Comparison of ENCODE assay signal across 21 cellular contexts in the genomic region with DNA sequence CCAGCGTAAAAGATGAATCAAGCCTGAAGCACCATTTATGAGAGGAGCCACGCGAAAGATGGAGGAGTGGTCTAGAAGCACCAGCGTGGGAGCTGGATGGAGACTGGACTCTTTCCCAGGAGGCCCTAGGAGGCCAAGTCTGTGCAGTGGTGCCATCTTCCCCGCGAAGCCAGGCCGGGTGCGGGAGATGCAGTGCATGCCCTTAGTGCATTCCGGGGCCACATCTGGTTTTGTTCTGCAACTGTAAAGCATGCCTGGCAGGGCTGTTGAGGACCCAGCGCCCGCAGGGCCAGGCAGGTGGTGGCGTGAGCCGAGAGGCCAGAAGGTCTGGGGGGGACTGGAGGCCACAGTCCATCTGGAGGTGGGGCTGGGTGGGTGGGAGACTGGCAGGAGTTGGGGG.
"Had no signal": no experiment of that assay in that cellular context is flagged by ENCODE, and none has a peak within 500 bp of the region (broad histone marks: within the 10 kb centered on the region; RNA-seq: fewer than 3 reads in every experiment).

No MANE protein-coding gene starts in this region.

- H3K27me3 ChIP-seq: thyroid gland, upper lobe of left lung, vagina had no signal

- H3K4me3 Mint-ChIP-seq: immature natural killer cell, nephron progenitor cell had no signal

- H3K36me3 Mint-ChIP-seq: immature natural killer cell had no signal

- H3K9me3 Mint-ChIP-seq: immature natural killer cell had no signal

- H3K27ac ChIP-seq: epithelial cell of prostate, esophagus squamous epithelium, gastroesophageal sphincter, parathyroid adenoma, psoas muscle, thyroid gland, upper lobe of left lung, vagina had no signal

- H3K4me1 Mint-ChIP-seq: immature natural killer cell had no signal

- H3K9me3 ChIP-seq: esophagus squamous epithelium, gastroesophageal sphincter, psoas muscle, thyroid gland, upper lobe of left lung, vagina had no signal

- DNase-seq: central memory CD4-positive, alpha-beta T cell; effector memory CD4-positive, alpha-beta T cell; esophagus squamous epithelium; foreskin fibroblast; immature natural killer cell; left colon; mesenchymal stem cell; midbrain; nephron progenitor cell; retina; small intestine; stimulated activated CD4-positive, alpha-beta T cell treated with anti-CD3 and anti-CD28 coated beads, Interleukin-2, amount 100 ng/mL, for 48 hours; stimulated activated naive CD4-positive, alpha-beta T cell treated with Interleukin-2 at 50 U/mL for 16 hours; thyroid gland had no signal

- H3K4me1 ChIP-seq: esophagus squamous epithelium, gastroesophageal sphincter, parathyroid adenoma, psoas muscle, thyroid gland, upper lobe of left lung, vagina had no signal

- ATAC-seq: gastroesophageal sphincter, left colon, psoas muscle had no signal

- H3K36me3 ChIP-seq: esophagus squamous epithelium, gastroesophageal sphincter, thyroid gland, upper lobe of left lung, vagina had no signal

- H3K27ac Mint-ChIP-seq: immature natural killer cell, nephron progenitor cell had no signal

- H3K4me3 ChIP-seq: esophagus squamous epithelium, gastroesophageal sphincter, lung, psoas muscle, thyroid gland, upper lobe of left lung, vagina had no signal
